Comparison of ENCODE assay signal across 37 cellular contexts in genomic region chr16:84387021-84387420, GRCh38. TPM values are rescaled to one million over a fixed set of nuclear protein-coding genes. Genes with fewer than 3 reads are reported as not detected.
"Had no signal": no experiment of that assay in that cellular context is flagged by ENCODE, and none has a peak within 500 bp of the region (broad histone marks: within the 10 kb centered on the region; RNA-seq: fewer than 3 reads in every experiment).

No MANE protein-coding gene starts in this region.

- ATAC-seq: activated CD8-positive, alpha-beta T cell treated with anti-CD3 and anti-CD28 coated beads for 36 hours; activated naive CD8-positive, alpha-beta T cell treated with anti-CD3 and anti-CD28 coated beads, Interleukin-2, amount 50 U/mL, for 24 hours; activated T-cell treated with anti-CD3 and anti-CD28 coated beads, Interleukin-2, amount 50 U/mL, for 4 hours; activated T-cell treated with anti-CD3 and anti-CD28 coated beads, Interleukin-2, amount 50 U/mL, for 72 hours; activated T-helper 17 cell treated with anti-CD3 and anti-CD28 coated beads, Interleukin-2, amount 50 U/mL, for 72 hours had no signal

- H3K4me3 ChIP-seq: ascending aorta, cardiac muscle cell had no signal

- H3K4me1 ChIP-seq: ascending aorta had no signal

- H3K36me3 ChIP-seq: ascending aorta, cardiac muscle cell had no signal

- H3K27me3 ChIP-seq: ascending aorta, cardiac muscle cell had no signal

- H3K9me3 Mint-ChIP-seq: activated naive CD4-positive, alpha-beta T cell treated with anti-CD3 and anti-CD28 coated beads, Interleukin-2, amount 50 U/mL, for 24 hours had no signal

- H3K36me3 Mint-ChIP-seq: activated naive CD4-positive, alpha-beta T cell treated with anti-CD3 and anti-CD28 coated beads, Interleukin-2, amount 50 U/mL, for 24 hours; activated naive CD8-positive, alpha-beta T cell had no signal

- DNase-seq: activated B cell treated with CpG ODN at 0.5 μM for 24 hours; activated CD4-positive, alpha-beta memory T cell treated with anti-CD3 and anti-CD28 coated beads for 36 hours; activated CD4-positive, alpha-beta T cell treated with anti-CD3 and anti-CD28 coated beads for 4 hours; activated CD4-positive, alpha-beta T cell treated with anti-CD3 and anti-CD28 coated beads, Interleukin-2, amount 10 ng/mL, durations not matched to agents 24 days and 14 days; activated CD4-positive, alpha-beta T cell treated with anti-CD3 and anti-CD28 coated beads, Interleukin-2, amount 50 U/mL, for 1 hour; activated CD4-positive, alpha-beta T cell treated with anti-CD3 and anti-CD28 coated beads, Interleukin-2, amount 50 U/mL, for 4 hours; activated CD4-positive, CD25-positive, alpha-beta regulatory T cell treated with anti-CD3 and anti-CD28 coated beads, Interleukin-2, amount 50 U/mL, for 72 hours; activated CD8-positive, alpha-beta memory T cell treated with anti-CD3 and anti-CD28 coated beads, Interleukin-2, amount 50 U/mL, for 4 hours; activated CD8-positive, alpha-beta T cell treated with anti-CD3 and anti-CD28 coated beads for 36 hours; activated effector memory CD4-positive, alpha-beta T cell treated with anti-CD3 and anti-CD28 coated beads, Interleukin-2, amount 50 U/mL, for 16 hours; activated gamma-delta T cell treated with Interleukin-2 at 50 U/mL for 16 hours; activated naive CD4-positive, alpha-beta T cell; activated naive CD4-positive, alpha-beta T cell treated with anti-CD3 and anti-CD28 coated beads, Interleukin-2, amount 10 ng/mL, durations not matched to agents 7 days and 5 days; activated naive CD8-positive, alpha-beta T cell treated with anti-CD3 and anti-CD28 coated beads, Interleukin-2, amount 10 ng/mL, durations not matched to agents 7 days and 5 days; activated naive CD8-positive, alpha-beta T cell treated with anti-CD3 and anti-CD28 coated beads, Interleukin-2, amount 50 U/mL, for 24 hours; activated T-cell treated with anti-CD3 and anti-CD28 coated beads for 4 hours; activated T-cell treated with anti-CD3 and anti-CD28 coated beads, Interleukin-2, amount 50 U/mL, for 1 hour; activated T-cell treated with anti-CD3 and anti-CD28 coated beads, Interleukin-2, amount 50 U/mL, for 4 hours; activated T-cell treated with anti-CD3 and anti-CD28 coated beads, Interleukin-2, amount 50 U/mL, for 72 hours; amygdala; anterior cingulate cortex; caudate nucleus; SW 1271; T-helper 1 cell; T-helper 2 cell; T-helper 9 cell had no signal

- H3K27ac ChIP-seq: ascending aorta, cardiac muscle cell, VCaP had no signal

- H3K4me3 Mint-ChIP-seq: activated B cell treated with CpG ODN at 0.5 μM for 24 hours; activated CD4-positive, alpha-beta memory T cell treated with anti-CD3 and anti-CD28 coated beads for 36 hours; activated CD4-positive, alpha-beta T cell treated with anti-CD3 and anti-CD28 coated beads, Interleukin-2, amount 10 ng/mL, durations not matched to agents 24 days and 14 days; activated CD8-positive, alpha-beta T cell treated with anti-CD3 and anti-CD28 coated beads for 36 hours; activated naive CD4-positive, alpha-beta T cell treated with anti-CD3 and anti-CD28 coated beads, Interleukin-2, amount 10 ng/mL, durations not matched to agents 7 days and 5 days; activated naive CD4-positive, alpha-beta T cell treated with anti-CD3 and anti-CD28 coated beads, Interleukin-2, amount 50 U/mL, for 24 hours; activated naive CD8-positive, alpha-beta T cell; activated naive CD8-positive, alpha-beta T cell treated with anti-CD3 and anti-CD28 coated beads, Interleukin-2, amount 10 ng/mL, durations not matched to agents 7 days and 5 days; activated naive CD8-positive, alpha-beta T cell treated with anti-CD3 and anti-CD28 coated beads, Interleukin-2, amount 50 U/mL, for 24 hours; activated T-cell treated with anti-CD3 and anti-CD28 coated beads, Interleukin-2, amount 50 U/mL, for 4 hours; activated T-cell treated with anti-CD3 and anti-CD28 coated beads, Interleukin-2, amount 50 U/mL, for 72 hours; activated T-helper 1 cell treated with anti-CD3 and anti-CD28 coated beads, Interleukin-12 subunit alpha, Interleukin-12 subunit beta, Interleukin-2, Interleukin-4 antibody, amounts not matched to agents 30 ng/mL and 10 ng/mL and 1 ng/mL, durations not matched to agents 14 hours and 24 hours and 36 hours; activated T-helper 17 cell treated with anti-CD3 and anti-CD28 coated beads, Interleukin-2, amount 50 U/mL, for 72 hours; brain; T-helper 1 cell treated with Interleukin-12 subunit alpha and Interleukin-12 subunit beta and Interleukin-4 antibody, amounts not matched to agents 30 μg/mL and 1 μg/mL, for 36 hours; T-helper 2 cell treated with Interferon-gamma antibody and Interleukin-4, amounts not matched to agents 5 μg/mL and 100 μg/mL, for 36 hours had no signal

- H3K4me1 Mint-ChIP-seq: activated B cell treated with CpG ODN at 0.5 μM for 24 hours; activated CD4-positive, alpha-beta T cell treated with anti-CD3 and anti-CD28 coated beads, Interleukin-2, amount 10 ng/mL, durations not matched to agents 24 days and 14 days; activated naive CD4-positive, alpha-beta T cell treated with anti-CD3 and anti-CD28 coated beads, Interleukin-2, amount 10 ng/mL, durations not matched to agents 7 days and 5 days; activated naive CD4-positive, alpha-beta T cell treated with anti-CD3 and anti-CD28 coated beads, Interleukin-2, amount 50 U/mL, for 24 hours; activated naive CD8-positive, alpha-beta T cell treated with anti-CD3 and anti-CD28 coated beads, Interleukin-2, amount 10 ng/mL, durations not matched to agents 7 days and 5 days; activated naive CD8-positive, alpha-beta T cell treated with anti-CD3 and anti-CD28 coated beads, Interleukin-2, amount 50 U/mL, for 24 hours; activated T-helper 17 cell treated with anti-CD3 and anti-CD28 coated beads, Interleukin-2, amount 50 U/mL, for 72 hours had no signal

- H3K27ac Mint-ChIP-seq: activated B cell treated with CpG ODN at 0.5 μM for 24 hours; activated CD4-positive, alpha-beta memory T cell treated with anti-CD3 and anti-CD28 coated beads for 36 hours; activated CD4-positive, alpha-beta T cell treated with anti-CD3 and anti-CD28 coated beads, Interleukin-2, amount 10 ng/mL, durations not matched to agents 24 days and 14 days; activated CD8-positive, alpha-beta T cell treated with anti-CD3 and anti-CD28 coated beads for 36 hours; activated naive CD4-positive, alpha-beta T cell treated with anti-CD3 and anti-CD28 coated beads, Interleukin-2, amount 10 ng/mL, durations not matched to agents 7 days and 5 days; activated naive CD4-positive, alpha-beta T cell treated with anti-CD3 and anti-CD28 coated beads, Interleukin-2, amount 50 U/mL, for 24 hours; activated naive CD8-positive, alpha-beta T cell; activated naive CD8-positive, alpha-beta T cell treated with anti-CD3 and anti-CD28 coated beads, Interleukin-2, amount 10 ng/mL, durations not matched to agents 7 days and 5 days; activated naive CD8-positive, alpha-beta T cell treated with anti-CD3 and anti-CD28 coated beads, Interleukin-2, amount 50 U/mL, for 24 hours; activated T-cell treated with anti-CD3 and anti-CD28 coated beads, Interleukin-2, amount 50 U/mL, for 72 hours; activated T-helper 1 cell treated with anti-CD3 and anti-CD28 coated beads, Interleukin-12 subunit alpha, Interleukin-12 subunit beta, Interleukin-2, Interleukin-4 antibody, amounts not matched to agents 30 ng/mL and 10 ng/mL and 1 ng/mL, durations not matched to agents 14 hours and 24 hours and 36 hours; activated T-helper 17 cell treated with anti-CD3 and anti-CD28 coated beads, Interleukin-2, amount 50 U/mL, for 72 hours; T-helper 1 cell treated with Interleukin-12 subunit alpha and Interleukin-12 subunit beta and Interleukin-4 antibody, amounts not matched to agents 30 μg/mL and 1 μg/mL, for 36 hours; T-helper 2 cell treated with Interferon-gamma antibody and Interleukin-4, amounts not matched to agents 5 μg/mL and 100 μg/mL, for 36 hours had no signal

RNA-seq across cellular contexts. Expression of gene ATP2C2, which starts 18.7 kb away (rescaled TPM):
- total RNA-seq: activated B cell treated with CpG ODN at 0.5 μM for 24 hours; activated CD4-positive, alpha-beta memory T cell treated with anti-CD3 and anti-CD28 coated beads for 36 hours; activated CD4-positive, alpha-beta T cell treated with anti-CD3 and anti-CD28 coated beads, Interleukin-2, amount 10 ng/mL, durations not matched to agents 24 days and 14 days; activated CD8-positive, alpha-beta memory T cell treated with anti-CD3 and anti-CD28 coated beads for 36 hours; activated CD8-positive, alpha-beta T cell treated with anti-CD3 and anti-CD28 coated beads for 36 hours; activated naive CD8-positive, alpha-beta T cell treated with anti-CD3 and anti-CD28 coated beads, Interleukin-2, amount 10 ng/mL, durations not matched to agents 7 days and 5 days; activated T-cell treated with anti-CD3 and anti-CD28 coated beads, Interleukin-2, amount 50 U/mL, for 4 hours; activated T-helper 1 cell treated with anti-CD3 and anti-CD28 coated beads, Interleukin-12 subunit alpha, Interleukin-12 subunit beta, Interleukin-2, Interleukin-4 antibody, amounts not matched to agents 30 ng/mL and 10 ng/mL and 1 ng/mL, durations not matched to agents 14 hours and 24 hours and 36 hours; activated T-helper 17 cell treated with anti-CD3 and anti-CD28 coated beads, Interleukin-2, amount 50 U/mL, for 72 hours; ascending aorta; cardiac muscle cell had no signal
